In the genomic region with DNA sequence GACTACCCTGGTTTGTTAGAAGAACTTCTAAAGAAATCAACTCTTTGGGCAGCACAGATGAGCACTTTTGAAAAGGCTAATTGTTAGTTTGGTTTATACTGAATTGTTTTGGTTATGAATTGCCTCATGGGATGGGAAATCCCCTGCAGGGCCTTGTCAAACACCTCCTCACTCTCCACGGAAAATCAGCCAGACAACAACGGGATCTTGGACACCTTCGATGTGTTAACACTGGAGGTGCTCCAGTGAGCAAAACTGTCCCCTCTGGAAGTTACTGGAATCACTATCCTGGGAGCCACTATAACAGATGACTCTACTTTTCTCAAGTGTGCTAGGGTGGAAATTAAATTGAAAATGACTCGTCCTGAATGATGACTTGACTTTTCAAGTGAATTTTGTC, we compare ENCODE assay signal across 9 cellular contexts. TPM values are rescaled to one million over a fixed set of nuclear protein-coding genes. Genes with fewer than 3 reads are reported as not detected.
DNase-seq lines count a peak whose midpoint lies in the region; ATAC-seq, FAIRE-seq and TF ChIP-seq lines count a peak whose summit lies in the region.
"Had no signal": no experiment of that assay in that cellular context is flagged by ENCODE, and none has a peak within 500 bp of the region (broad histone marks: within the 10 kb centered on the region; RNA-seq: fewer than 3 reads in every experiment).

No MANE protein-coding gene starts in this region.

- H3K27ac ChIP-seq in HCT116 (ENCODE audit: low read depth, low read length) (no peak overlapping the region), keratinocyte (ENCODE audit: control insufficient read depth, insufficient read depth, low read length) (peak overlapping the region; percentile 53), coronary artery (no peak overlapping the region)

- H3K4me3 ChIP-seq in HCT116 (replicated peaks in 1 of 2; ENCODE audit: low read depth in 1 of 2, low read length in 2 of 2) (no peak overlapping the region), keratinocyte (ENCODE audit: control insufficient read depth in 2 of 3, extremely low read depth in 1 of 3, insufficient read depth in 2 of 3, low read depth in 1 of 3, low read length in 3 of 3) (no peak overlapping the region), coronary artery (no peak overlapping the region)
- H3K4me3 ChIP-seq: transverse colon had no signal

- RAD21 ChIA-PET in HCT116 (lab: Charles Lee; ENCODE audit: low non-redundant PET in 1 of 2, low total read pairs in 2 of 2, uncharacterized antibody in 2 of 2, unreplicated experiment in 2 of 2), result no interaction called here

- H3K9me3 ChIP-seq in HCT116 (ENCODE audit: control insufficient read depth in 1 of 2, insufficient read depth in 1 of 2, low read depth in 1 of 2, low read length in 2 of 2), result no peaks in the 10 kb centered on the region
- H3K9me3 ChIP-seq in keratinocyte (ENCODE audit: control insufficient read depth, low read depth, low read length), result no peaks in the 10 kb centered on the region
- H3K9me3 ChIP-seq: transverse colon had no signal

- 0 out of 6 replicates have a peak, but pooled peaks of 2 of the 3 experiments have one; percentile 4 to 14 for TF ChIP-seq CTCF in HCT116 (IDR thresholded peaks at IDR 0.05 in 2 of 3, conservative IDR thresholded peaks at IDR 0.05 in 1 of 3; ENCODE audit: borderline replicate concordance in 1 of 3, insufficient read depth in 1 of 3, low read depth in 2 of 3, low read length in 2 of 3)
- TF ChIP-seq CTCF in keratinocyte (optimal IDR thresholded peaks at IDR 0.05 in 1 of 3, IDR thresholded peaks at IDR 0.05 in 1 of 3, conservative IDR thresholded peaks at IDR 0.05 in 1 of 3; ENCODE audit: extremely low read depth in 1 of 3, insufficient read depth in 2 of 3, low read length in 3 of 3), result peak in 1 of 3 experiments; percentile 25
- TF ChIP-seq CTCF in coronary artery (IDR thresholded peaks at IDR 0.05), result no peak

- CTCF ChIA-PET in HCT116 (lab: Charles Lee), result no interaction called here

- H4K20me1 ChIP-seq in HCT116 (ENCODE audit: insufficient read depth) (no peaks in the 10 kb centered on the region), keratinocyte (ENCODE audit: control insufficient read depth, extremely low read depth, insufficient read depth, low read length) (no peaks in the 10 kb centered on the region)

- dilution Hi-C loops in keratinocyte (cut with MboI; ENCODE audit: extremely low pct_ligation_motif_present, low sequenced_read_pairs), result no loop called here

- H3K36me3 ChIP-seq in HCT116 (ENCODE audit: control insufficient read depth in 1 of 2, insufficient read depth in 2 of 2, low read length in 2 of 2) (no peaks in the 10 kb centered on the region), keratinocyte (ENCODE audit: control insufficient read depth in 2 of 2, extremely low read depth in 1 of 2, insufficient read depth in 2 of 2, low read length in 2 of 2) (peaks cover 1 to 6% of the 10 kb centered on the region in 2 experiments)
- H3K36me3 ChIP-seq: transverse colon had no signal

- ATAC-seq in HCT116, result peak; percentile 53; the same call in 1 of the 2 replicates
- peak; percentile 74 to 81 for ATAC-seq in activated T-cell treated with anti-CD3 and anti-CD28 coated beads, Interleukin-2, amount 50 U/mL, for 72 hours (replicated peaks in 1 of 2)
- ATAC-seq in HG03571 (IDR thresholded peaks at IDR 0.05; ENCODE audit: unreplicated experiment), result no peak

- H2AFZ ChIP-seq in HCT116 (ENCODE audit: low read depth, low read length, poor library complexity, severe bottlenecking) (no peak overlapping the region), keratinocyte (ENCODE audit: control insufficient read depth, low read length) (no peak overlapping the region)

- no peaks in the 10 kb centered on the region for H3K9me1 ChIP-seq in keratinocyte (ENCODE audit: control insufficient read depth, extremely low read depth, insufficient read depth, low read length)

- FAIRE-seq in keratinocyte (lab: Jason Lieb, UNC), result no peak

- POLR2A ChIA-PET in HCT116 (lab: Charles Lee), result no interaction called here

- H3K27me3 ChIP-seq in HCT116 (ENCODE audit: insufficient read depth, low read length) (no peaks in the 10 kb centered on the region), keratinocyte (ENCODE audit: control insufficient read depth, extremely low read depth, insufficient read depth, low read length) (no peaks in the 10 kb centered on the region)
- H3K27me3 ChIP-seq: transverse colon had no signal

- intact Hi-C loops in HCT116 (cut with micrococcal nuclease), result no loop called here

- peaks cover under 1 to 14% of the 10 kb centered on the region in 2 donors for H3K36me3 Mint-ChIP-seq in activated T-cell treated with anti-CD3 and anti-CD28 coated beads, Interleukin-2, amount 50 U/mL, for 72 hours (ENCODE audit: insufficient read depth in 2 of 2)

- H3K4me2 ChIP-seq in HCT116 (ENCODE audit: low read length) (no peak overlapping the region), keratinocyte (ENCODE audit: control insufficient read depth, extremely low read depth, insufficient read depth, low read depth, low read length) (peak overlapping the region; percentile 17)

- H3K27me3 Mint-ChIP-seq in activated T-cell treated with anti-CD3 and anti-CD28 coated beads, Interleukin-2, amount 50 U/mL, for 72 hours (ENCODE audit: low read depth), result no peaks in the 10 kb centered on the region

- no peaks in the 10 kb centered on the region for H3K9me3 Mint-ChIP-seq in activated T-cell treated with anti-CD3 and anti-CD28 coated beads, Interleukin-2, amount 50 U/mL, for 72 hours

- H3K27ac Mint-ChIP-seq in activated T-cell treated with anti-CD3 and anti-CD28 coated beads, Interleukin-2, amount 50 U/mL, for 72 hours, result no peak overlapping the region

- no TSS peak for BruUV-seq in HCT116 (replicated peaks; lab: Mats Ljungman, UMichigan)

- H3K9me2 ChIP-seq in HCT116 (ENCODE audit: insufficient read depth), result no peaks in the 10 kb centered on the region

- H3K9ac ChIP-seq in HCT116 (ENCODE audit: low read length) (no peak overlapping the region), keratinocyte (ENCODE audit: control insufficient read depth, extremely low read depth, insufficient read depth, low read length) (no peak overlapping the region)

- H3K4me1 ChIP-seq in HCT116 (ENCODE audit: control insufficient read depth in 1 of 2, insufficient read depth in 2 of 2, low read length in 2 of 2) (peaks cover 0 to 6% of the 10 kb centered on the region in 2 experiments; a peak in 1 of 4 replicates), keratinocyte (ENCODE audit: control insufficient read depth, extremely low read depth, insufficient read depth, low read length) (peaks cover 17% of the 10 kb centered on the region)

- H3K4me3 Mint-ChIP-seq in activated T-cell treated with anti-CD3 and anti-CD28 coated beads, Interleukin-2, amount 50 U/mL, for 72 hours, result no peak overlapping the region

- H3K4me1 Mint-ChIP-seq in activated T-cell treated with anti-CD3 and anti-CD28 coated beads, Interleukin-2, amount 50 U/mL, for 72 hours (ENCODE audit: low read depth), result peaks cover 49% of the 10 kb centered on the region

- no peak for TF ChIP-seq RAD21 in HCT116 (IDR thresholded peaks at IDR 0.05; ENCODE audit: low read depth)

- no peak for TF ChIP-seq POLR2A in HCT116 (IDR thresholded peaks at IDR 0.05; ENCODE audit: borderline replicate concordance, extremely low read depth, insufficient read depth, insufficient read length)

- peaks cover 90% of the 10 kb centered on the region for H3K79me2 ChIP-seq in HCT116 (ENCODE audit: insufficient read depth, low read length)
- peaks cover 96% of the 10 kb centered on the region for H3K79me2 ChIP-seq in keratinocyte (ENCODE audit: control insufficient read depth, insufficient read depth, low read length)

- peak; percentile 44 for DNase-seq in EH (ENCODE audit: low read depth)
- DNase-seq in HCT116 (ENCODE audit: low read depth, low spot score), result no peak
- peak; percentile 42 to 45 for DNase-seq in activated T-cell treated with anti-CD3 and anti-CD28 coated beads, Interleukin-2, amount 50 U/mL, for 72 hours
- no peak for DNase-seq in keratinocyte (ENCODE audit: low read depth, low spot score)
- no peak for DNase-seq in GM03348 (ENCODE audit: low spot score)
- no peak for DNase-seq in AG08396 (ENCODE audit: low spot score)
- no peak for DNase-seq in coronary artery (ENCODE audit: low spot score)
- DNase-seq: transverse colon had no signal

TF ChIP-seq in HCT116, 20 proteins besides CTCF, POLR2A, EP300 and RAD21:
- TF ChIP-seq, protein P1, sequence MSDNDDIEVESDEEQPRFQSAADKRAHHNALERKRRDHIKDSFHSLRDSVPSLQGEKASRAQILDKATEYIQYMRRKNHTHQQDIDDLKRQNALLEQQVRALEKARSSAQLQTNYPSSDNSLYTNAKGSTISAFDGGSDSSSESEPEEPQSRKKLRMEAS (IDR thresholded peaks at IDR 0.05), result no peak
- TF ChIP-seq ELF1 (IDR thresholded peaks at IDR 0.05; ENCODE audit: borderline replicate concordance, low read depth), result no peak
TF ChIP-seq in HCT116: peak in this region for 0.

RNA-seq across cellular contexts. Expression of a gene that starts 38.7 kb away (rescaled TPM):
- total RNA-seq in HCT116 (2021; ENCODE audit: unreplicated experiment), result 41.4 TPM
- 4.6 TPM in 2 replicates for polyA plus RNA-seq in HCT116 (2012)
- 100 to 1,000 TPM; 213 to 256 TPM for total RNA-seq in activated T-cell treated with anti-CD3 and anti-CD28 coated beads, Interleukin-2, amount 50 U/mL, for 72 hours
- 39.1 to 68.6 TPM (median 53.5 TPM) in 3 replicates for polyA plus RNA-seq in keratinocyte
- polyA plus RNA-seq in keratinocyte (2011; ENCODE audit: low read depth), result 14.0 TPM
- polyA plus RNA-seq in keratinocyte (2011; cell fraction: cytosol; rRNA removed), result 36.9 and 54.9 TPM in 2 replicates
- 83.0 and 86.9 TPM in 2 replicates for polyA plus RNA-seq in keratinocyte (2011; cell fraction: nucleus; rRNA removed)
- 16.7 and 45.7 TPM in 2 replicates for polyA plus RNA-seq in keratinocyte (2012; ENCODE audit: low replicate concordance)
- polyA minus RNA-seq in keratinocyte, result 147 to 201 TPM (median 184 TPM) in 3 replicates
- 165 TPM for polyA minus RNA-seq in keratinocyte (2011; cell fraction: cytosol; rRNA and poly(A)+ RNA removed)
- polyA minus RNA-seq in keratinocyte (2011; cell fraction: nucleus; rRNA and poly(A)+ RNA removed), result 224 and 339 TPM in 2 replicates

Comparison
In these comparisons a context has a peak if more than half of its experiments do, and no peak if none do; other contexts are left out.
1. DNase-seq: peak in EH (single experiment) and activated T-cell treated with anti-CD3 and anti-CD28 coated beads, Interleukin-2, amount 50 U/mL, for 72 hours (2 of 2); none in HCT116 (single experiment), keratinocyte (single experiment), GM03348 (single experiment), AG08396 (single experiment) and coronary artery (single experiment).